8 cellular contexts compared by ENCODE assay signal in the genomic region with DNA sequence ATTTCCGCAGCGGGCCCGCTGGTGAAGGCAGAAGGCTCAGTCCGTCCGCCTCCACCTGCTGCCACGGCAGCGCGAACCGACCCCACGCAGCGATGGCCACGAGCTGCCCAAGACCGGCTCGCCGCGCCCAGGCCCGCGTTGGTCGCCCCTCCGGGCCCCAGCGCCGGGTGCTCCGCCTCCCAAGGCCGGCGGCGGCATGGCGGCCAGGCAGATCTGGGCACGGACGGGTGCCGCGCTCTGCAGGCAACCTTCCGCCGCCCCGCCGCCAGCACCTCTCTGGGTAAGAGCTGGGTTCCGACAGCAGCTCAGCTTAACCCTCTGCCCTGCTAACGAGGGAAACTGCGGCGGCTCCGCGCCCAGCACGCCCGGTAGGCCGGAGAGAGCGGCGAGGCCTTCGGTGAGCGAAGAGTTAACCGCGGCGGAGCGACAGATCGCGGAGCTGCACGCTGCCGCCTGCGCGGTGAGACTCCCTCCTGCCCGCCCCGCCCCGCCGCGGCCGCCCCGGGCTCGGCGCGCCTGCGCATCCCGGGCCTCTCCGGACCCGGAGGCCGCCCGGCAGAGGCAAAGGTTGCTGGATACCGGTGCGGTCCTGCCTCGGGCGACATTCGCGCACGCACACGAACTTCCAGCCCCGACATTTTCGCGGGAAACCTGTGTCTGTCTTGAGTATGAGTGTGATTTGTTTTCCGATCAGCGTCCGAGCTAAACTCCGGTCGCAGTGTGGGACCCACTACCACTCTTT. TPM values are rescaled to one million over a fixed set of nuclear protein-coding genes. Genes with fewer than 3 reads are reported as not detected.
DNase-seq lines count a peak whose midpoint lies in the region; ATAC-seq and TF ChIP-seq lines count a peak whose summit lies in the region.

C1orf53 (plus strand) TSS at position 177 of the 742 bp plus-strand sequence; CDS start at position 197, 20 bp downstream.

- peaks cover 2% of the 10 kb centered on the region for H3K36me3 Mint-ChIP-seq in activated B cell treated with CpG ODN at 0.5 μM for 24 hours (ENCODE audit: low read depth)
- H3K36me3 Mint-ChIP-seq in central memory CD8-positive, alpha-beta T cell (ENCODE audit: insufficient read depth): peaks cover 7% of the 10 kb centered on the region

- H3K27me3 Mint-ChIP-seq in activated B cell treated with CpG ODN at 0.5 μM for 24 hours: peaks cover 41% of the 10 kb centered on the region
- H3K27me3 Mint-ChIP-seq in central memory CD8-positive, alpha-beta T cell: peaks cover 53% of the 10 kb centered on the region

- POLR2A ChIA-PET in AG04450 (lab: Yijun Ruan, JAX) (interaction anchor here (1.3 to 1.9 kb wide), 2 partner anchors 13 to 43 kb away, joined by 4 to 11 read pairs; no protein-coding TSS in a partner anchor), activated B cell treated with CpG ODN at 0.5 μM for 24 hours (lab: Charles Lee) (interaction anchor here (0.6 to 2.2 kb wide), 4 partner anchors 10 to 372 kb away, joined by 3 to 7 read pairs (median 4); partner anchors contain the start of gene DENND1B)

- peak within 1 kb of the TSS; percentile 77 for H3K27ac ChIP-seq in AG04450 (ENCODE audit: low read depth, low read length)

- peak; percentile 61 for DNase-seq in AG04450 (ENCODE audit: low read depth, low spot score)
- peak; percentile 82 for DNase-seq in NCI-H2171 treated with DMSO at 0.1 percent for 48 hours (lab: John Stamatoyannopoulos, UW)
- peak; percentile 83 for DNase-seq in activated B cell treated with CpG ODN at 0.5 μM for 24 hours
- DNase-seq in central memory CD8-positive, alpha-beta T cell (ENCODE audit: low spot score in 2 of 2): peak in 1 of 2 donors; percentile 41
- DNase-seq in kidney epithelial cell (ENCODE audit: low read depth): peak; percentile 32
- peak; percentile 56 to 71 for DNase-seq in stimulated activated CD4-positive, alpha-beta T cell treated with anti-CD3 and anti-CD28 coated beads, Interleukin-15, amount 100 ng/mL, for 48 hours (ENCODE audit: low read depth in 2 of 2)

- intact Hi-C loops in activated B cell treated with CpG ODN at 0.5 μM for 24 hours (cut with micrococcal nuclease): loop anchor here (1.0 to 5.0 kb wide), 5 partner anchors 9 to 695 kb away; partner anchors contain the start of genes DENND1B and NEK7

- H3K36me3 ChIP-seq in kidney epithelial cell (ENCODE audit: control insufficient read depth, insufficient read depth, low read length): no peaks in the 10 kb centered on the region

- peak; percentile 93 for ATAC-seq in GM18870 (IDR thresholded peaks at IDR 0.05; ENCODE audit: unreplicated experiment)
- peak; percentile 94 for ATAC-seq in HG03103 (IDR thresholded peaks at IDR 0.05; ENCODE audit: low read depth, unreplicated experiment)
- peak; percentile 92 for ATAC-seq in activated B cell treated with CpG ODN at 0.5 μM for 24 hours (ENCODE audit: low read depth)
- ATAC-seq in central memory CD8-positive, alpha-beta T cell (replicated peaks; ENCODE audit: extremely low read depth, poor library complexity, severe bottlenecking): peak; percentile 86

- peaks cover 14% of the 10 kb centered on the region for H3K4me1 Mint-ChIP-seq in activated B cell treated with CpG ODN at 0.5 μM for 24 hours
- peaks cover 15% of the 10 kb centered on the region for H3K4me1 Mint-ChIP-seq in central memory CD8-positive, alpha-beta T cell

- no peaks in the 10 kb centered on the region for H3K9me3 Mint-ChIP-seq in activated B cell treated with CpG ODN at 0.5 μM for 24 hours
- H3K9me3 Mint-ChIP-seq in central memory CD8-positive, alpha-beta T cell: no peaks in the 10 kb centered on the region

- no peaks in the 10 kb centered on the region for H3K9me3 ChIP-seq in AG04450 (ENCODE audit: control insufficient read depth, insufficient read depth, low read length)

- peak within 1 kb of the TSS; percentile 90 for H3K4me3 Mint-ChIP-seq in activated B cell treated with CpG ODN at 0.5 μM for 24 hours
- peak within 1 kb of the TSS; percentile 84 for H3K4me3 Mint-ChIP-seq in central memory CD8-positive, alpha-beta T cell

- peak within 1 kb of the TSS; percentile 87 for H3K4me3 ChIP-seq in AG04450 (ENCODE audit: low read depth, low read length)
- H3K4me3 ChIP-seq in kidney epithelial cell (ENCODE audit: low read depth, low read length): peak within 1 kb of the TSS; percentile 61

- TF ChIP-seq CTCF in AG04450 (IDR thresholded peaks at IDR 0.05; ENCODE audit: low read depth, low read length): no peak
- TF ChIP-seq CTCF in activated B cell treated with CpG ODN at 0.5 μM for 24 hours (IDR thresholded peaks at IDR 0.05): no peak
- TF ChIP-seq CTCF in kidney epithelial cell (IDR thresholded peaks at IDR 0.05; ENCODE audit: insufficient read depth, low read length, poor library complexity, severe bottlenecking): no peak

- peak within 1 kb of the TSS; percentile 67 for H3K27ac Mint-ChIP-seq in activated B cell treated with CpG ODN at 0.5 μM for 24 hours
- no peak within 1 kb of the TSS for H3K27ac Mint-ChIP-seq in central memory CD8-positive, alpha-beta T cell (ENCODE audit: low read depth)

- CTCF ChIA-PET in AG04450 (lab: Charles Lee): interaction anchor here (0.6 to 5.7 kb wide), 8 partner anchors 13 to 288 kb away, joined by 3 to 28 read pairs (median 4); partner anchors contain the start of gene LHX9
- CTCF ChIA-PET in activated B cell treated with CpG ODN at 0.5 μM for 24 hours (lab: Charles Lee): interaction anchor here (0.9 to 1.5 kb wide), 7 partner anchors 13 to 380 kb away, joined by 3 to 5 read pairs (median 3); no protein-coding TSS in a partner anchor

- H3K27me3 ChIP-seq in AG04450 (ENCODE audit: control insufficient read depth, insufficient read depth, low read length) (peaks cover 6% of the 10 kb centered on the region), kidney epithelial cell (ENCODE audit: control insufficient read depth, insufficient read depth, low read length) (peaks cover 11% of the 10 kb centered on the region)

RNA-seq across cellular contexts. Expression of gene C1orf53, which starts in this region (rescaled TPM):
- 6.2 and 6.4 TPM in 2 replicates for polyA plus RNA-seq in AG04450 (2011; rRNA removed)
- 1.6 TPM in 1 of 2 replicates, not detected in the other for polyA minus RNA-seq in AG04450 (2011; rRNA and poly(A)+ RNA removed)
- 0.81 and 1.2 TPM in 2 replicates for total RNA-seq in activated B cell treated with CpG ODN at 0.5 μM for 24 hours
- 8.2 and 9.9 TPM in 2 replicates for total RNA-seq in kidney epithelial cell
